ENCODE assay signal across 7 cellular contexts in genomic region chr9:124658165-124659017, GRCh38.
DNase-seq lines count a peak whose midpoint lies in the region; ATAC-seq and TF ChIP-seq lines count a peak whose summit lies in the region.

No MANE protein-coding gene starts in this region.

- H3K4me3 Mint-ChIP-seq in immature natural killer cell = peak overlapping the region; percentile 94 to 100 (median 99)

- H3K27ac ChIP-seq in skeletal muscle tissue (ENCODE audit: low read depth, low read length) = peak overlapping the region; percentile 74

- peak overlapping the region; percentile 76 to 86 (median 85) for H3K9ac ChIP-seq in skeletal muscle tissue (ENCODE audit: low read depth in 1 of 3, low read length in 3 of 3)

- no peaks in the 10 kb centered on the region for H3K9me3 ChIP-seq in skeletal muscle tissue (ENCODE audit: control insufficient read depth in 3 of 3, low read length in 3 of 3)

- H3K27ac Mint-ChIP-seq in immature natural killer cell = peak overlapping the region; percentile 93 to 99 (median 98)

- TF ChIP-seq CTCF in GM12865 (IDR thresholded peaks at IDR 0.05; ENCODE audit: insufficient read depth, low read depth, low read length, missing control alignments) = no peak

- peaks cover 2 to 21% (median 12%) of the 10 kb centered on the region in 3 donors for H3K27me3 Mint-ChIP-seq in immature natural killer cell (ENCODE audit: low read depth in 3 of 3)

- H3K4me3 ChIP-seq in GM12865 (ENCODE audit: low read depth, low read length) (peak overlapping the region; percentile 72), skeletal muscle tissue (ENCODE audit: low read length in 3 of 3) (peak overlapping the region; percentile 80 to 88 (median 80))

- H3K27me3 ChIP-seq in skeletal muscle tissue (ENCODE audit: control insufficient read depth in 3 of 3, insufficient read depth in 3 of 3, low read length in 3 of 3) = no peaks in the 10 kb centered on the region

- H3K4me1 ChIP-seq in skeletal muscle tissue (ENCODE audit: control insufficient read depth in 3 of 3, insufficient read depth in 3 of 3, low read length in 3 of 3) = peaks cover 18 to 41% (median 32%) of the 10 kb centered on the region in 3 donors

- H3K9me3 Mint-ChIP-seq in immature natural killer cell = no peaks in the 10 kb centered on the region

- peaks cover 0 to 3% (median 0%) of the 10 kb centered on the region in 3 donors for H3K36me3 Mint-ChIP-seq in immature natural killer cell

- H3K36me3 ChIP-seq in skeletal muscle tissue (ENCODE audit: control insufficient read depth in 3 of 3, insufficient read depth in 3 of 3, low read length in 3 of 3) = no peaks in the 10 kb centered on the region

- peak; percentile 65 for ATAC-seq in HG02588 (IDR thresholded peaks at IDR 0.05; ENCODE audit: unreplicated experiment)

- DNase-seq in GM12865 (ENCODE audit: low read depth) (peak; percentile 92), NCI-H1092 (lab: John Stamatoyannopoulos, UW) (peak; percentile 86), SKM-1 treated with dmso at 0.1 percent for 144 hours (lab: John Stamatoyannopoulos, UW; ENCODE audit: unreplicated experiment) (peak; percentile 75), cerebellar cortex (ENCODE audit: low spot score) (peak; percentile 98), immature natural killer cell (peak; percentile 80 to 83 (median 81))

- H3K4me1 Mint-ChIP-seq in immature natural killer cell = peaks cover 73 to 97% of the 10 kb centered on the region in 2 donors

Comparison
In these comparisons a context has a peak if more than half of its experiments do, and no peak if none do; other contexts are left out.
1. Peak in every context shown above with its lines: DNase-seq, ATAC-seq, H3K4me3 ChIP-seq and H3K27ac ChIP-seq.